In genomic region chr16:49924078-49924477, GRCh38 we compare ENCODE assay signal across 17 cellular contexts.
DNase-seq lines count a peak whose midpoint lies in the region; ATAC-seq, FAIRE-seq and TF ChIP-seq lines count a peak whose summit lies in the region.
"Had no signal": no experiment of that assay in that cellular context is flagged by ENCODE, and none has a peak within 500 bp of the region (broad histone marks: within the 10 kb centered on the region; RNA-seq: fewer than 3 reads in every experiment).

No MANE protein-coding gene starts in this region.

- H3K79me2 ChIP-seq in K562 (ENCODE audit: control insufficient read depth, insufficient read depth, low read length), result no peaks in the 10 kb centered on the region

- H3K36me3 ChIP-seq in K562 (ENCODE audit: control insufficient read depth, insufficient read depth, low read length) (no peaks in the 10 kb centered on the region), adrenal gland (replicated peaks in 1 of 2) (no peaks in the 10 kb centered on the region)
- H3K36me3 ChIP-seq: esophagus squamous epithelium, tibial artery had no signal

- FAIRE-seq in K562 (lab: Jason Lieb, UNC), result peak; percentile 81
- FAIRE-seq: GM12892 had no signal

- TF ChIP-seq POLR2A in NB4 (IDR thresholded peaks at IDR 0.05; ENCODE audit: extremely low read depth, insufficient read length) (no peak), K562 (conservative IDR thresholded peaks at IDR 0.05) (no peak), adrenal gland (IDR thresholded peaks at IDR 0.05) (no peak)

- H2AFZ ChIP-seq in K562 (ENCODE audit: low read depth, low read length), result peak overlapping the region; percentile 67

- H3K9me3 ChIP-seq in K562 (replicated peaks; ENCODE audit: control insufficient read depth, insufficient read depth, low read depth, low read length), result no peaks in the 10 kb centered on the region
- no peaks in the 10 kb centered on the region for H3K9me3 ChIP-seq in adrenal gland (replicated peaks in 1 of 3)
- H3K9me3 ChIP-seq: esophagus squamous epithelium, tibial artery had no signal

- TF ChIP-seq CTCF in NB4 (IDR thresholded peaks at IDR 0.05; ENCODE audit: low read depth, low read length), result no peak
- TF ChIP-seq CTCF in K562 (IDR thresholded peaks at IDR 0.05 in 2 of 3, conservative IDR thresholded peaks at IDR 0.05 in 1 of 3; ENCODE audit: insufficient read depth in 2 of 3, low read depth in 1 of 3, low read length in 3 of 3), result no peak
- no peak for TF ChIP-seq CTCF in adrenal gland (IDR thresholded peaks at IDR 0.05)

- H3K9ac ChIP-seq in K562 (ENCODE audit: insufficient read depth in 1 of 2, low read depth in 2 of 2, low read length in 2 of 2), result no peak overlapping the region

- in situ Hi-C loops in K562 (cut with MboI), result no loop called here

- H3K27me3 ChIP-seq in K562 (ENCODE audit: control insufficient read depth in 2 of 2, insufficient read depth in 2 of 2, low read length in 2 of 2) (peaks cover 2 to 31% of the 10 kb centered on the region in 2 experiments; a peak in 3 of 5 replicates), adrenal gland (no peaks in the 10 kb centered on the region)

- DNase-seq in A172 (ENCODE audit: low spot score) (peak; percentile 19), ELF-1 (ENCODE audit: low read depth, low spot score) (peak; percentile 33), NB4 (ENCODE audit: low read depth) (peak; percentile 29), K562 (ENCODE audit: extremely low read depth in 1 of 4, low spot score in 3 of 4) (peak; percentile 50 to 76 (median 69)), epidermal melanocyte (ENCODE audit: insufficient read length, low spot score) (no peak), adrenal gland (no peak), NOMO-1 treated with dmso at 0.1 percent for 144 hours (lab: John Stamatoyannopoulos, UW; ENCODE audit: unreplicated experiment) (no peak)
- DNase-seq: activated CD4-positive, alpha-beta T cell treated with anti-CD3 and anti-CD28 coated beads for 4 hours; activated T-cell treated with anti-CD3 and anti-CD28 coated beads, Interleukin-2, amount 50 U/mL, for 4 hours; cortex of kidney; DMS153; esophagus squamous epithelium; hypothalamus; naive thymus-derived CD4-positive, alpha-beta T cell had no signal

- H3K4me3 ChIP-seq in NB4 (ENCODE audit: low read depth, low read length) (no peak overlapping the region), K562 (peak overlapping the region; percentile 25; the same call in 1 of the 2 replicates), adrenal gland (no peak overlapping the region)
- H3K4me3 ChIP-seq: esophagus squamous epithelium, tibial artery had no signal

- intact Hi-C loops in K562 (cut with micrococcal nuclease) (loop anchor here (5.0 kb wide), 1 partner anchor 517 kb away; no protein-coding TSS in a partner anchor), adrenal gland (cut with DNase I) (loop anchor here in 1 of 2 donors (5.0 to 10.0 kb wide), 2 partner anchors 429 to 517 kb away; no protein-coding TSS in a partner anchor)

- POLR2A ChIA-PET in K562 (lab: Yijun Ruan, JAX), result no interaction called here

- 2% methylated on average over 7 of the region's 7 CpGs for WGBS in K562 (ENCODE audit: insufficient coverage, low coverage, missing lambda C conversion rate)
- WGBS in adrenal gland, 4 donors, result 83 to 100% (median 89%) methylated on average over 2 to 7 of the region's 7 CpGs

- no peak for TF ChIP-seq RAD21 in K562 (CRISPR knock-in tag; conservative IDR thresholded peaks at IDR 0.05 in 1 of 2, IDR thresholded peaks at IDR 0.05 in 1 of 2)

- no peak for TF ChIP-seq EP300 in K562 (IDR thresholded peaks at IDR 0.05; ENCODE audit: low read length)

- H3K9me1 ChIP-seq in K562 (ENCODE audit: control insufficient read depth, insufficient read depth, low read length), result no peaks in the 10 kb centered on the region

- H4K20me1 ChIP-seq in K562 (replicated peaks; ENCODE audit: control insufficient read depth, insufficient read depth, low read length), result 0 out of 2 replicates have a peak, but pooled peaks cover 4% of the 10 kb centered on the region

- BruUV-seq in K562 (replicated peaks; lab: Mats Ljungman, UMichigan), result no TSS peak

- ATAC-seq in K562 (peak; percentile 92), HG03354 (IDR thresholded peaks at IDR 0.05; ENCODE audit: poor library complexity, severe bottlenecking, unreplicated experiment) (no peak)
- ATAC-seq: activated T-cell treated with anti-CD3 and anti-CD28 coated beads, Interleukin-2, amount 50 U/mL, for 4 hours; naive thymus-derived CD4-positive, alpha-beta T cell had no signal

- peak overlapping the region; percentile 68 for H3K4me2 ChIP-seq in K562 (ENCODE audit: insufficient read depth, low read length)

- CTCF ChIA-PET in K562 (lab: Yijun Ruan, JAX; ENCODE audit: low intra/inter-chr PET ratio), result no interaction called here

- H3K4me1 ChIP-seq in K562 (replicated peaks in 1 of 2; ENCODE audit: control insufficient read depth in 2 of 2, insufficient read depth in 2 of 2, low read length in 2 of 2), result no peaks in the 10 kb centered on the region; a peak in 1 of 5 replicates
- H3K4me1 ChIP-seq in adrenal gland (replicated peaks in 1 of 2), result no peaks in the 10 kb centered on the region
- H3K4me1 ChIP-seq: tibial artery had no signal

- no peak overlapping the region for H3K27ac ChIP-seq in K562 (ENCODE audit: extremely low read depth, low read depth, low read length)
- no peak overlapping the region for H3K27ac ChIP-seq in adrenal gland
- H3K27ac ChIP-seq: esophagus squamous epithelium, tibial artery had no signal

TF ChIP-seq in K562, 482 proteins besides CTCF, POLR2A, EP300 and RAD21 (continues in another document):
- TF ChIP-seq RBM25 (IDR thresholded peaks at IDR 0.05; ENCODE audit: low read depth, low read length, severe bottlenecking), result peak; percentile 53
- TF ChIP-seq, protein P1, sequence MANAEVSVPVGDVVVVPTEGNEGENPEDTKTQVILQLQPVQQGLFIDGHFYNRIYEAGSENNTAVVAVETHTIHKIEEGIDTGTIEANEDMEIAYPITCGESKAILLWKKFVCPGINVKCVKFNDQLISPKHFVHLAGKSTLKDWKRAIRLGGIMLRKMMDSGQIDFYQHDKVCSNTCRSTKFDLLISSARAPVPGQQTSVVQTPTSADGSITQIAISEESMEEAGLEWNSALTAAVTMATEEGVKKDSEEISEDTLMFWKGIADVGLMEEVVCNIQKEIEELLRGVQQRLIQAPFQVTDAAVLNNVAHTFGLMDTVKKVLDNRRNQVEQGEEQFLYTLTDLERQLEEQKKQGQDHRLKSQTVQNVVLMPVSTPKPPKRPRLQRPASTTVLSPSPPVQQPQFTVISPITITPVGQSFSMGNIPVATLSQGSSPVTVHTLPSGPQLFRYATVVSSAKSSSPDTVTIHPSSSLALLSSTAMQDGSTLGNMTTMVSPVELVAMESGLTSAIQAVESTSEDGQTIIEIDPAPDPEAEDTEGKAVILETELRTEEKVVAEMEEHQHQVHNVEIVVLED (CRISPR knock-in tag; IDR thresholded peaks at IDR 0.05), result no peak
- TF ChIP-seq, protein P2, sequence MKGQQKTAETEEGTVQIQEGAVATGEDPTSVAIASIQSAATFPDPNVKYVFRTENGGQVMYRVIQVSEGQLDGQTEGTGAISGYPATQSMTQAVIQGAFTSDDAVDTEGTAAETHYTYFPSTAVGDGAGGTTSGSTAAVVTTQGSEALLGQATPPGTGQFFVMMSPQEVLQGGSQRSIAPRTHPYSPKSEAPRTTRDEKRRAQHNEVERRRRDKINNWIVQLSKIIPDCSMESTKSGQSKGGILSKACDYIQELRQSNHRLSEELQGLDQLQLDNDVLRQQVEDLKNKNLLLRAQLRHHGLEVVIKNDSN (CRISPR knock-in tag; IDR thresholded peaks at IDR 0.05), result peak; percentile 92
- peak; percentile 38 for TF ChIP-seq ASH1L (IDR thresholded peaks at IDR 0.05; ENCODE audit: borderline replicate concordance, low read depth, partially characterized antibody)
- TF ChIP-seq ZNF444 (CRISPR knock-in tag; IDR thresholded peaks at IDR 0.05), result no peak
- TF ChIP-seq ZSCAN32 (CRISPR knock-in tag; IDR thresholded peaks at IDR 0.05), result no peak
- TF ChIP-seq, protein P3, sequence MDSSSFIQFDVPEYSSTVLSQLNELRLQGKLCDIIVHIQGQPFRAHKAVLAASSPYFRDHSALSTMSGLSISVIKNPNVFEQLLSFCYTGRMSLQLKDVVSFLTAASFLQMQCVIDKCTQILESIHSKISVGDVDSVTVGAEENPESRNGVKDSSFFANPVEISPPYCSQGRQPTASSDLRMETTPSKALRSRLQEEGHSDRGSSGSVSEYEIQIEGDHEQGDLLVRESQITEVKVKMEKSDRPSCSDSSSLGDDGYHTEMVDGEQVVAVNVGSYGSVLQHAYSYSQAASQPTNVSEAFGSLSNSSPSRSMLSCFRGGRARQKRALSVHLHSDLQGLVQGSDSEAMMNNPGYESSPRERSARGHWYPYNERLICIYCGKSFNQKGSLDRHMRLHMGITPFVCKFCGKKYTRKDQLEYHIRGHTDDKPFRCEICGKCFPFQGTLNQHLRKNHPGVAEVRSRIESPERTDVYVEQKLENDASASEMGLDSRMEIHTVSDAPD (CRISPR knock-in tag; IDR thresholded peaks at IDR 0.05), result no peak
- TF ChIP-seq RFX5 (IDR thresholded peaks at IDR 0.05; ENCODE audit: low read depth, low read length), result no peak
- TF ChIP-seq ARID1B (IDR thresholded peaks at IDR 0.05), result no peak
- TF ChIP-seq, protein P4, sequence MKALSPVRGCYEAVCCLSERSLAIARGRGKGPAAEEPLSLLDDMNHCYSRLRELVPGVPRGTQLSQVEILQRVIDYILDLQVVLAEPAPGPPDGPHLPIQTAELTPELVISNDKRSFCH (CRISPR knock-in tag; IDR thresholded peaks at IDR 0.05), result no peak
- TF ChIP-seq, protein P4 (tag; IDR thresholded peaks at IDR 0.05), result no peak
- TF ChIP-seq KLF1 (tag; IDR thresholded peaks at IDR 0.05), result no peak
- no peak for TF ChIP-seq SNIP1 (IDR thresholded peaks at IDR 0.05; ENCODE audit: low read depth)
- TF ChIP-seq ZNF398 (CRISPR knock-in tag; IDR thresholded peaks at IDR 0.05), result no peak
- no peak for TF ChIP-seq MCM3 (IDR thresholded peaks at IDR 0.05)
- no peak for TF ChIP-seq ZFX (CRISPR knock-in tag; IDR thresholded peaks at IDR 0.05)

Comparison
In these comparisons a context has a peak if more than half of its experiments do, and no peak if none do; other contexts are left out.
1. DNase-seq: peak in A172 (single experiment), ELF-1 (single experiment), NB4 (single experiment) and K562 (4 of 4); none in epidermal melanocyte (single experiment), adrenal gland (0 of 7) and NOMO-1 treated with dmso at 0.1 percent for 144 hours (single experiment).